8 cellular contexts compared by ENCODE assay signal in genomic region chr10:35643976-35644799, GRCh38. TPM values are rescaled to one million over a fixed set of nuclear protein-coding genes. Genes with fewer than 3 reads are reported as not detected.
DNase-seq lines count a peak whose midpoint lies in the region; ATAC-seq and TF ChIP-seq lines count a peak whose summit lies in the region.

No MANE protein-coding gene starts in this region.

- ATAC-seq in central memory CD8-positive, alpha-beta T cell (replicated peaks; ENCODE audit: extremely low read depth, poor library complexity, severe bottlenecking) = no peak
- no peak for ATAC-seq in mucosa of descending colon
- no peak for ATAC-seq in GM18498 (IDR thresholded peaks at IDR 0.05; ENCODE audit: unreplicated experiment)
- no peak for ATAC-seq in GM18858 (IDR thresholded peaks at IDR 0.05; ENCODE audit: unreplicated experiment)

- H3K27ac Mint-ChIP-seq in HFFc6 = no peak overlapping the region
- no peak overlapping the region for H3K27ac Mint-ChIP-seq in central memory CD8-positive, alpha-beta T cell (ENCODE audit: low read depth)

- TF ChIP-seq CTCF in HFFc6 (IDR thresholded peaks at IDR 0.05) = no peak
- no peak for TF ChIP-seq CTCF in mucosa of descending colon (IDR thresholded peaks at IDR 0.05)

- peaks cover 19% of the 10 kb centered on the region for H3K4me1 Mint-ChIP-seq in HFFc6 (ENCODE audit: low read depth)
- H3K4me1 Mint-ChIP-seq in central memory CD8-positive, alpha-beta T cell = peaks cover 20% of the 10 kb centered on the region

- H3K27ac ChIP-seq in ACC112 (ENCODE audit: low read depth, low read length) = no peak overlapping the region

- H3K36me3 Mint-ChIP-seq in HFFc6 (ENCODE audit: low read depth) = no peaks in the 10 kb centered on the region
- no peaks in the 10 kb centered on the region for H3K36me3 Mint-ChIP-seq in central memory CD8-positive, alpha-beta T cell (ENCODE audit: insufficient read depth)

- peaks cover 34% of the 10 kb centered on the region for H3K27me3 Mint-ChIP-seq in HFFc6 (ENCODE audit: insufficient read depth)
- peaks cover 40% of the 10 kb centered on the region for H3K27me3 Mint-ChIP-seq in central memory CD8-positive, alpha-beta T cell

- no peaks in the 10 kb centered on the region for H3K9me3 ChIP-seq in mucosa of descending colon

- peak overlapping the region; percentile 97 for H2AFZ ChIP-seq in ACC112 (ENCODE audit: low read length, unreplicated experiment)

- H3K4me3 ChIP-seq in ACC112 (ENCODE audit: low read depth, low read length) (peak overlapping the region; percentile 93), mucosa of descending colon (no peak overlapping the region)

- H3K4me1 ChIP-seq in ACC112 (ENCODE audit: control insufficient read depth, insufficient read depth, low read length, unreplicated experiment) (no peaks in the 10 kb centered on the region), mucosa of descending colon (ENCODE audit: low read depth) (peaks cover 15% of the 10 kb centered on the region)

- H3K27me3 ChIP-seq in ACC112 (ENCODE audit: insufficient read depth, low read length) = no peaks in the 10 kb centered on the region

- no peaks in the 10 kb centered on the region for H3K9me3 Mint-ChIP-seq in HFFc6
- no peaks in the 10 kb centered on the region for H3K9me3 Mint-ChIP-seq in central memory CD8-positive, alpha-beta T cell

- no peaks in the 10 kb centered on the region for H3K36me3 ChIP-seq in ACC112 (ENCODE audit: insufficient read depth, low read length)
- no peaks in the 10 kb centered on the region for H3K36me3 ChIP-seq in mucosa of descending colon (ENCODE audit: low read depth)

- H3K79me2 ChIP-seq in ACC112 (ENCODE audit: control insufficient read depth, insufficient read depth, low read length, unreplicated experiment) = no peaks in the 10 kb centered on the region

- intact Hi-C loops in mucosa of descending colon (cut with DNase I, micrococcal nuclease) = loop anchor here in 1 of 2 donors (5.0 kb wide), 1 partner anchor 273 kb away; no protein-coding TSS in a partner anchor

- H3K4me3 Mint-ChIP-seq in HFFc6 = peak overlapping the region; percentile 83
- H3K4me3 Mint-ChIP-seq in central memory CD8-positive, alpha-beta T cell = peak overlapping the region; percentile 78

- DNase-seq in HFFc6 = no peak
- no peak for DNase-seq in central memory CD8-positive, alpha-beta T cell (ENCODE audit: low spot score in 2 of 2)
- peak in 2 of 3 donors; percentile 12 to 28 for DNase-seq in mucosa of descending colon
- DNase-seq in NCI-H1092 treated with DMSO at 0.1 percent for 48 hours (lab: John Stamatoyannopoulos, UW) = no peak
- no peak for DNase-seq in A172 (ENCODE audit: low spot score)

RNA-seq across cellular contexts. Expression of gene FZD8, which starts 2.1 kb away (rescaled TPM):
- 1 to 10 TPM in 2 of 6 experiments, under 1 TPM in 4; 0.24 to 1.2 (median 0.84) TPM for total RNA-seq in HFFc6 (2021; fragmentation: NEBNext Ultra II Directional; extraction: Animal tissue kit (Norgen Biotek cat#: 25700))
- 10 to 100 TPM; 13.4 to 31.3 (median 14.8) TPM for total RNA-seq in mucosa of descending colon
- total RNA-seq in A172 (2014; rRNA removed; shearing (Covaris generic)) = 4.9 and 5.8 TPM in 2 replicates

RNA-seq across cellular contexts. Expression of gene GJD4, which starts 39.0 kb away (rescaled TPM):
- total RNA-seq in HFFc6 (2021; fragmentation: NEBNext Ultra II Directional; extraction: Animal tissue kit (Norgen Biotek cat#: 25700)) = not detected
- total RNA-seq in mucosa of descending colon = not detected
- total RNA-seq in A172 (2014; rRNA removed; shearing (Covaris generic)) = not detected in 2 replicates

Comparison
In these comparisons a context has a peak if more than half of its experiments do, and no peak if none do; other contexts are left out.
1. DNase-seq: peak in mucosa of descending colon (2 of 3); none in HFFc6 (single experiment), central memory CD8-positive, alpha-beta T cell (0 of 2), NCI-H1092 treated with DMSO at 0.1 percent for 48 hours (single experiment) and A172 (single experiment).